8 cellular contexts compared by ENCODE assay signal in genomic region chr9:35826071-35826701, GRCh38. TPM values are rescaled to one million over a fixed set of nuclear protein-coding genes. Genes with fewer than 3 reads are reported as not detected.
A peak's percentile ranks its signal among the peaks of the same experiment; 100 is the strongest.
DNase-seq lines count a peak whose midpoint lies in the region; ATAC-seq and TF ChIP-seq lines count a peak whose summit lies in the region.

No MANE protein-coding gene starts in this region.

- H3K4me1 ChIP-seq in Karpas-422 (ENCODE audit: low read length) (peaks cover 11% of the 10 kb centered on the region), Peyer's patch (peaks cover 0 to 12% (median 5%) of the 10 kb centered on the region in 4 donors), mammary epithelial cell (ENCODE audit: insufficient read depth, low read length) (peaks cover 25% of the 10 kb centered on the region), tibial artery (peaks cover 0 to 35% (median 30%) of the 10 kb centered on the region in 4 donors)

- in situ Hi-C loops in mammary epithelial cell (cut with MboI; ENCODE audit: low sequenced_read_pairs in 2 of 2): loop anchor here in 1 of 2 donors (5.0 kb wide), 1 partner anchor 56 kb away; no protein-coding TSS in a partner anchor

- H3K4me3 ChIP-seq in Karpas-422 (ENCODE audit: low read length) (no peak overlapping the region), Peyer's patch (no peak overlapping the region), mammary epithelial cell (replicated peaks in 1 of 3; ENCODE audit: insufficient read depth in 1 of 3, low read depth in 2 of 3, low read length in 3 of 3) (no peak overlapping the region), tibial artery (no peak overlapping the region)

- H4K20me1 ChIP-seq in Karpas-422 (ENCODE audit: insufficient read depth, low read depth, low read length) (no peaks in the 10 kb centered on the region), mammary epithelial cell (ENCODE audit: insufficient read depth, low read length) (no peaks in the 10 kb centered on the region)

- no peaks in the 10 kb centered on the region for H3K79me2 ChIP-seq in Karpas-422 (ENCODE audit: low read length)
- no peaks in the 10 kb centered on the region for H3K79me2 ChIP-seq in mammary epithelial cell (ENCODE audit: insufficient read depth, low read length)

- H3K9ac ChIP-seq in Karpas-422 (ENCODE audit: low read length) (no peak overlapping the region), mammary epithelial cell (ENCODE audit: insufficient read depth, low read length) (no peak overlapping the region)

- ATAC-seq in HG02938 (IDR thresholded peaks at IDR 0.05; ENCODE audit: unreplicated experiment): no peak

- peak; percentile 46 for DNase-seq in DMS 273 treated with DMSO at 0.1 percent for 48 hours (lab: John Stamatoyannopoulos, UW)
- peak; percentile 52 for DNase-seq in GM19238 (ENCODE audit: insufficient read length, low spot score)
- peak; percentile 83 for DNase-seq in Karpas-422
- peak in 1 of 3 donors; percentile 58 for DNase-seq in Peyer's patch
- peak; percentile 62 for DNase-seq in mammary epithelial cell
- DNase-seq in kidney tubule cell (ENCODE audit: low spot score): peak; percentile 64
- no peak for DNase-seq in tibial artery

- H2AFZ ChIP-seq in Karpas-422 (ENCODE audit: low read length): no peak overlapping the region
- peak overlapping the region; percentile 85 for H2AFZ ChIP-seq in mammary epithelial cell (ENCODE audit: low read depth, low read length)

- no peaks in the 10 kb centered on the region for H3K27me3 ChIP-seq in Karpas-422 (ENCODE audit: low read length)
- H3K27me3 ChIP-seq in Peyer's patch: no peaks in the 10 kb centered on the region
- H3K27me3 ChIP-seq in mammary epithelial cell (ENCODE audit: insufficient read depth, low read length): no peaks in the 10 kb centered on the region
- H3K27me3 ChIP-seq in tibial artery: no peaks in the 10 kb centered on the region

- CTCF ChIA-PET in mammary epithelial cell (lab: Charles Lee; ENCODE audit: low non-redundant PET): interaction anchor here (0.6 to 1.4 kb wide), 5 partner anchors 11 to 67 kb away, joined by 4 to 9 read pairs (median 4); no protein-coding TSS in a partner anchor

- H3K9me3 ChIP-seq in Karpas-422 (ENCODE audit: low read length) (no peaks in the 10 kb centered on the region), Peyer's patch (no peaks in the 10 kb centered on the region), mammary epithelial cell (replicated peaks; ENCODE audit: insufficient read depth, low read length) (no peaks in the 10 kb centered on the region), tibial artery (no peaks in the 10 kb centered on the region)

- TF ChIP-seq CTCF in Peyer's patch (IDR thresholded peaks at IDR 0.05): peak; percentile 65 to 86 (median 78)
- TF ChIP-seq CTCF in mammary epithelial cell (conservative IDR thresholded peaks at IDR 0.05 in 1 of 2, IDR thresholded peaks at IDR 0.05 in 1 of 2; ENCODE audit: extremely low read depth in 1 of 2, insufficient read depth in 1 of 2, low read depth in 1 of 2, low read length in 2 of 2): peak; percentile 78 to 79
- TF ChIP-seq CTCF in tibial artery (IDR thresholded peaks at IDR 0.05): peak; percentile 69 to 74

- WGBS in mammary epithelial cell (ENCODE audit: low coverage, missing lambda C conversion rate): 36% methylated on average over 4 of the region's 4 CpGs

- intact Hi-C loops in mammary epithelial cell (cut with micrococcal nuclease): loop anchor here (1.0 to 10.0 kb wide), 3 partner anchors 36 to 711 kb away; partner anchors contain the start of gene ATOSB
- intact Hi-C loops in tibial artery (cut with DNase I; ENCODE audit: low total_unique reads): loop anchor here (2.0 to 5.0 kb wide), 2 partner anchors 34 to 57 kb away; partner anchors contain the start of gene NPR2

- dilution Hi-C loops in mammary epithelial cell (cut with HindIII; ENCODE audit: low sequenced_read_pairs): loop anchor here (5.0 kb wide), 3 partner anchors 66 to 96 kb away; no protein-coding TSS in a partner anchor

- TF ChIP-seq POLR2A in Peyer's patch (IDR thresholded peaks at IDR 0.05): no peak

- no TSS peak for BruUV-seq in mammary epithelial cell (replicated peaks; lab: Mats Ljungman, UMichigan)

- H3K36me3 ChIP-seq in Karpas-422 (ENCODE audit: insufficient read depth, low read length) (no peaks in the 10 kb centered on the region), Peyer's patch (no peaks in the 10 kb centered on the region), mammary epithelial cell (ENCODE audit: insufficient read depth, low read length) (no peaks in the 10 kb centered on the region), tibial artery (no peaks in the 10 kb centered on the region)

- H3K4me2 ChIP-seq in Karpas-422 (ENCODE audit: low read depth, low read length, poor library complexity, severe bottlenecking): no peak overlapping the region
- peak overlapping the region; percentile 22 for H3K4me2 ChIP-seq in mammary epithelial cell (ENCODE audit: insufficient read depth, low read depth, low read length)

- H3K27ac ChIP-seq in Karpas-422 (ENCODE audit: low read length): no peak overlapping the region
- no peak overlapping the region for H3K27ac ChIP-seq in Peyer's patch
- H3K27ac ChIP-seq in mammary epithelial cell (ENCODE audit: insufficient read depth, low read depth, low read length): peak overlapping the region; percentile 17
- peak overlapping the region in 1 of 2 donors; percentile 26 for H3K27ac ChIP-seq in tibial artery

- H3K9me2 ChIP-seq in Karpas-422 (replicated peaks; ENCODE audit: insufficient read depth, low read length): no peaks in the 10 kb centered on the region

RNA-seq across cellular contexts. Expression of gene FAM221B, which starts 2.3 kb away (rescaled TPM):
- total RNA-seq in Karpas-422 (2014; rRNA removed; shearing (Covaris generic); ENCODE audit: low replicate concordance): not detected in 2 replicates
- total RNA-seq in Peyer's patch (not detected), mammary epithelial cell (not detected)
- polyA plus RNA-seq in mammary epithelial cell: not detected
- not detected for polyA minus RNA-seq in mammary epithelial cell

RNA-seq across cellular contexts. Expression of gene TMEM8B, which starts 2.8 kb away (rescaled TPM):
- total RNA-seq in Karpas-422 (2014; rRNA removed; shearing (Covaris generic); ENCODE audit: low replicate concordance): 2.9 and 3.0 TPM in 2 replicates
- total RNA-seq in Peyer's patch (10 to 100 TPM in 1 of 4 donors, 1 to 10 TPM in 3; 6.0 to 11.6 (median 8.1) TPM), mammary epithelial cell (1 to 10 TPM; 3.8 to 7.5 TPM)
- polyA plus RNA-seq in mammary epithelial cell: 1.9 TPM
- polyA minus RNA-seq in mammary epithelial cell: 3.1 TPM

RNA-seq across cellular contexts. Expression of gene HINT2, which starts 11.3 kb away (rescaled TPM):
- total RNA-seq in Karpas-422 (2014; rRNA removed; shearing (Covaris generic); ENCODE audit: low replicate concordance): 84.0 and 146 TPM in 2 replicates
- 10 to 100 TPM; 19.8 to 40.3 (median 28.7) TPM for total RNA-seq in Peyer's patch
- 10 to 100 TPM; 11.7 to 31.9 TPM for total RNA-seq in mammary epithelial cell
- polyA plus RNA-seq in mammary epithelial cell: 27.9 TPM
- polyA minus RNA-seq in mammary epithelial cell: 38.3 TPM

RNA-seq across cellular contexts. Expression of gene SPAG8, which starts 14.1 kb away (rescaled TPM):
- 0.07 and 0.90 TPM in 2 replicates for total RNA-seq in Karpas-422 (2014; rRNA removed; shearing (Covaris generic); ENCODE audit: low replicate concordance)
- under 1 TPM in 1 of 4 donors, not detected in 3; 0.94 TPM for total RNA-seq in Peyer's patch
- under 1 TPM; 0.82 to 0.83 TPM for total RNA-seq in mammary epithelial cell
- 0.23 TPM for polyA plus RNA-seq in mammary epithelial cell
- not detected for polyA minus RNA-seq in mammary epithelial cell

RNA-seq across cellular contexts. Expression of gene NPR2, which starts 34.8 kb away (rescaled TPM):
- 8.5 and 18.0 TPM in 2 replicates for total RNA-seq in Karpas-422 (2014; rRNA removed; shearing (Covaris generic); ENCODE audit: low replicate concordance)
- total RNA-seq in Peyer's patch: 10 to 100 TPM in 3 of 4 donors, 1 to 10 TPM in 1; 6.7 to 29.5 (median 21.6) TPM
- total RNA-seq in mammary epithelial cell: 10 to 100 TPM in 1 of 2 donors, 1 to 10 TPM in 1; 1.3 to 13.3 TPM
- 3.8 TPM for polyA plus RNA-seq in mammary epithelial cell
- polyA minus RNA-seq in mammary epithelial cell: 29.5 TPM

Comparison
In these comparisons a context has a peak if more than half of its experiments do, and no peak if none do; other contexts are left out.
1. DNase-seq: peak in DMS 273 treated with DMSO at 0.1 percent for 48 hours (single experiment), GM19238 (single experiment), Karpas-422 (single experiment), mammary epithelial cell (single experiment) and kidney tubule cell (single experiment); none in tibial artery (0 of 2).
2. Peak in every context shown above with its lines, with median percentiles within 50 percentile points of each other: CTCF ChIP-seq.